10 cellular contexts compared by ENCODE assay signal in genomic region chr13:41942462-41943094, GRCh38. TPM values are rescaled to one million over a fixed set of nuclear protein-coding genes. Genes with fewer than 3 reads are reported as not detected.
DNase-seq lines count a peak whose midpoint lies in the region; ATAC-seq, FAIRE-seq and TF ChIP-seq lines count a peak whose summit lies in the region.
"Had no signal": no experiment of that assay in that cellular context is flagged by ENCODE, and none has a peak within 500 bp of the region (broad histone marks: within the 10 kb centered on the region; RNA-seq: fewer than 3 reads in every experiment).

No MANE protein-coding gene starts in this region.

- no peak overlapping the region for H3K4ac ChIP-seq in H9 (ENCODE audit: low read depth, low read length)

- no peak overlapping the region for H3K14ac ChIP-seq in H9 (ENCODE audit: insufficient read depth, low read length)

- H3K9me3 Mint-ChIP-seq in H9, result 0 out of 5 replicates have a peak, but pooled peaks cover 0 to 3% of the 10 kb centered on the region in 2 experiments
- peaks cover 22 to 25% of the 10 kb centered on the region in 2 donors for H3K9me3 Mint-ChIP-seq in stimulated activated naive CD8-positive, alpha-beta T cell treated with anti-CD3 and anti-CD28 coated beads, Interleukin-15, amount 100 ng/mL, for 72 hours

- no peak overlapping the region for H4K8ac ChIP-seq in H9 (replicated peaks; ENCODE audit: insufficient read length, low read depth, low read length)

- H2AK5ac ChIP-seq in H9 (ENCODE audit: insufficient read length, low read length), result no peak overlapping the region

- no peak overlapping the region for H2BK5ac ChIP-seq in H9 (ENCODE audit: insufficient read length, low read length)

- no peak overlapping the region for H3K4me2 ChIP-seq in A549
- no peak overlapping the region for H3K4me2 ChIP-seq in H9 (ENCODE audit: insufficient read depth, insufficient read length, low read length)

- H3K36me3 ChIP-seq in heart left ventricle, result peaks cover 0 to 22% (median 0%) of the 10 kb centered on the region in 9 donors

- TF ChIP-seq POLR2A in A549 (IDR thresholded peaks at IDR 0.05; ENCODE audit: low read length), result no peak
- TF ChIP-seq POLR2A in heart left ventricle (IDR thresholded peaks at IDR 0.05), result no peak

- H2AFZ ChIP-seq in H9 (ENCODE audit: low read length), result no peak overlapping the region

- no peak overlapping the region for H2BK15ac ChIP-seq in H9 (ENCODE audit: low read depth, low read length)

- peaks cover 1% of the 10 kb centered on the region; the same call in 1 of the 2 replicates for H3K79me2 ChIP-seq in H9 (ENCODE audit: insufficient read depth, low read length)

- H2BK12ac ChIP-seq in H9 (ENCODE audit: insufficient read length, low read depth, low read length), result no peak overlapping the region

- ATAC-seq in A549, result peak; percentile 82 to 92
- ATAC-seq in heart left ventricle, result peak in 3 of 4 donors; percentile 47 to 69 (median 52)
- no peak for ATAC-seq in GM18519 (IDR thresholded peaks at IDR 0.05; ENCODE audit: low FRiP score, unreplicated experiment)
- no peak for ATAC-seq in GM19395 (IDR thresholded peaks at IDR 0.05; ENCODE audit: unreplicated experiment)
- no peak for ATAC-seq in stimulated activated naive CD8-positive, alpha-beta T cell treated with anti-CD3 and anti-CD28 coated beads, Interleukin-15, amount 100 ng/mL, for 72 hours

- no peaks in the 10 kb centered on the region for H3K23me2 ChIP-seq in H9 (ENCODE audit: insufficient read length, low read depth, low read length, poor library complexity, severe bottlenecking)

- H3K36me3 Mint-ChIP-seq in H9 (ENCODE audit: insufficient read depth in 1 of 3, low read depth in 3 of 3), result peaks cover 7 to 20% (median 13%) of the 10 kb centered on the region in 3 experiments

- H3K18ac ChIP-seq in H9 (ENCODE audit: insufficient read length, low read depth, low read length), result no peak overlapping the region

- no peak for TF ChIP-seq EP300 in A549 (IDR thresholded peaks at IDR 0.05)

- H3K9me3 ChIP-seq in A549, result no peaks in the 10 kb centered on the region
- H3K9me3 ChIP-seq in H9 (ENCODE audit: control insufficient read depth, low read depth, low read length), result no peaks in the 10 kb centered on the region
- peaks cover 0 to 28% (median 12%) of the 10 kb centered on the region in 12 donors for H3K9me3 ChIP-seq in heart left ventricle

- peaks cover 21% of the 10 kb centered on the region for H3K4me1 ChIP-seq in A549
- no peaks in the 10 kb centered on the region for H3K4me1 ChIP-seq in H9 (ENCODE audit: insufficient read depth, low read length)
- H3K4me1 ChIP-seq in heart left ventricle, result peaks cover 0 to 44% (median 15%) of the 10 kb centered on the region in 12 donors

- no peak overlapping the region for H3K23ac ChIP-seq in H9 (ENCODE audit: insufficient read length, low read depth, low read length)

- H3K27ac ChIP-seq in A549 (no peak overlapping the region), H9 (ENCODE audit: insufficient read length, low read depth, low read length) (no peak overlapping the region), heart left ventricle (peak overlapping the region in 8 of 12 donors; percentile 7 to 86 (median 58))

- H3K27me3 Mint-ChIP-seq in H9 (ENCODE audit: low read depth), result no peaks in the 10 kb centered on the region
- H3K27me3 Mint-ChIP-seq in stimulated activated naive CD8-positive, alpha-beta T cell treated with anti-CD3 and anti-CD28 coated beads, Interleukin-15, amount 100 ng/mL, for 72 hours, result no peaks in the 10 kb centered on the region

- POLR2A ChIA-PET in A549 (lab: Yijun Ruan, JAX), result no interaction called here

- H3K27me3 ChIP-seq in H9 (ENCODE audit: insufficient read depth, low read length) (no peaks in the 10 kb centered on the region), heart left ventricle (no peaks in the 10 kb centered on the region)

- H3K56ac ChIP-seq in H9 (ENCODE audit: insufficient read length, low read depth, low read length), result no peak overlapping the region

- TF ChIP-seq CTCF in A549 (IDR thresholded peaks at IDR 0.05) (0 out of 3 replicates have a peak, but pooled peaks have one; percentile 8), H9 (conservative IDR thresholded peaks at IDR 0.05) (peak; percentile 54), heart left ventricle (IDR thresholded peaks at IDR 0.05) (peak in 6 of 12 donors; percentile 13 to 41 (median 20))

- no peaks in the 10 kb centered on the region for H3K79me1 ChIP-seq in H9 (ENCODE audit: insufficient read depth, low read depth, low read length, poor library complexity, severe bottlenecking)

- CTCF ChIA-PET in A549 (lab: Yijun Ruan, JAX), result interaction anchor here (0.5 to 2.0 kb wide), 5 partner anchors 18 to 378 kb away, joined by 3 to 10 read pairs (median 3); no protein-coding TSS in a partner anchor

- no peak overlapping the region for H3K4me3 Mint-ChIP-seq in H9
- H3K4me3 Mint-ChIP-seq in stimulated activated naive CD8-positive, alpha-beta T cell treated with anti-CD3 and anti-CD28 coated beads, Interleukin-15, amount 100 ng/mL, for 72 hours, result no peak overlapping the region

- intact Hi-C loops in heart left ventricle (cut with DNase I), result no loop called here

- no peak for FAIRE-seq in A549 (lab: Jason Lieb, UNC)
- FAIRE-seq: TTC549 had no signal

- H3K4me3 ChIP-seq in A549, result no peak overlapping the region
- H3K4me3 ChIP-seq in heart left ventricle, result no peak overlapping the region

- H3K9ac ChIP-seq in H9 (ENCODE audit: extremely low read depth, insufficient read length, low read length), result no peak overlapping the region

- no peak overlapping the region for H2BK120ac ChIP-seq in H9 (ENCODE audit: low read depth, low read length, poor library complexity, severe bottlenecking)

- WGBS in A549 (ENCODE audit: missing lambda C conversion rate), result 100% methylated on average over 2 of the region's 2 CpGs
- WGBS in H9 (ENCODE audit: extremely low coverage, insufficient read length, low lambda C conversion rate), result no CpG with 5 or more reads among the region's 2 CpGs
- 91 to 100% (median 95%) methylated on average over 2 of the region's 2 CpGs for WGBS in heart left ventricle, 4 donors

- no peak overlapping the region for H4K5ac ChIP-seq in H9 (ENCODE audit: insufficient read length, low read depth, low read length)

- H4K91ac ChIP-seq in H9 (ENCODE audit: insufficient read length, low read depth, low read length), result no peak overlapping the region

- peaks cover 8 to 9% of the 10 kb centered on the region in 2 experiments for H3K4me1 Mint-ChIP-seq in H9
- peaks cover 10% of the 10 kb centered on the region for H3K4me1 Mint-ChIP-seq in stimulated activated naive CD8-positive, alpha-beta T cell treated with anti-CD3 and anti-CD28 coated beads, Interleukin-15, amount 100 ng/mL, for 72 hours

- peak; percentile 29 to 31; a peak in 2 of 5 replicates for TF ChIP-seq RAD21 in A549 (conservative IDR thresholded peaks at IDR 0.05 in 1 of 2, IDR thresholded peaks at IDR 0.05 in 1 of 2)

- no peak overlapping the region for H2BK20ac ChIP-seq in H9 (ENCODE audit: low read depth, low read length, poor library complexity, severe bottlenecking)

- no peak overlapping the region; a peak in 1 of 7 replicates for H3K27ac Mint-ChIP-seq in H9
- H3K27ac Mint-ChIP-seq in stimulated activated naive CD8-positive, alpha-beta T cell treated with anti-CD3 and anti-CD28 coated beads, Interleukin-15, amount 100 ng/mL, for 72 hours, result no peak overlapping the region

- DNase-seq in A549 (ENCODE audit: low read depth in 1 of 2, low spot score in 1 of 2), result peak; percentile 6 to 55
- peak; percentile 56 for DNase-seq in H9
- peak; percentile 23 for DNase-seq in SK-N-DZ (ENCODE audit: low spot score)
- DNase-seq in heart left ventricle, result no peak
- DNase-seq in effector CD4-positive, alpha-beta T cell, result no peak
- DNase-seq in stimulated activated naive CD8-positive, alpha-beta T cell treated with anti-CD3 and anti-CD28 coated beads, Interleukin-15, amount 100 ng/mL, for 72 hours, result no peak
- DNase-seq: DMS79 treated with DMSO at 0.1 percent for 48 hours had no signal

- H3T11ph ChIP-seq in H9 (ENCODE audit: low read length), result no peak overlapping the region

- no peaks in the 10 kb centered on the region for H4K20me1 ChIP-seq in H9 (ENCODE audit: control insufficient read depth, insufficient read depth, insufficient read length)

TF ChIP-seq in A549, 52 proteins besides CTCF, POLR2A, EP300 and RAD21 (continues in another document):
- TF ChIP-seq CEBPB (IDR thresholded peaks at IDR 0.05) (no peak), HOXB5 (CRISPR knock-in tag; IDR thresholded peaks at IDR 0.05) (no peak), ZSCAN20 (CRISPR knock-in tag; IDR thresholded peaks at IDR 0.05) (no peak)
- TF ChIP-seq, protein P1, sequence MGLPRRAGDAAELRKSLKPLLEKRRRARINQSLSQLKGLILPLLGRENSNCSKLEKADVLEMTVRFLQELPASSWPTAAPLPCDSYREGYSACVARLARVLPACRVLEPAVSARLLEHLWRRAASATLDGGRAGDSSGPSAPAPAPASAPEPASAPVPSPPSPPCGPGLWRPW (IDR thresholded peaks at IDR 0.05), result no peak

RNA-seq across cellular contexts. Expression of gene VWA8, which starts 18.3 kb away (rescaled TPM):
- polyA plus RNA-seq in A549 (2011; rRNA removed), result 15.2 and 15.3 TPM in 2 replicates
- 4.1 and 4.3 TPM in 2 replicates for polyA plus RNA-seq in A549 (2012; cell fraction: cytosol; rRNA removed)
- polyA plus RNA-seq in A549 (2012; cell fraction: nucleus; rRNA removed), result 4.2 and 4.9 TPM in 2 replicates
- polyA plus RNA-seq in A549 (2017; fragmentation: RNase III; extraction: RNeasy Plus Mini Kit Qiagen cat#74134 plus additional on column Dnase treatment), result 6.4 to 7.3 TPM (median 6.9 TPM) in 3 replicates
- 16.0 and 18.3 TPM in 2 replicates for polyA minus RNA-seq in A549 (2011; rRNA and poly(A)+ RNA removed)
- 16.6 and 17.4 TPM in 2 replicates for total RNA-seq in H9 (2021)
- 5.7 and 24.4 TPM in 2 replicates for polyA plus RNA-seq in SK-N-DZ (2014; cell fraction: cytosol; rRNA removed)
- 6.6 and 35.8 TPM in 2 replicates for polyA plus RNA-seq in SK-N-DZ (2014; cell fraction: nucleus; rRNA removed)
- total RNA-seq in heart left ventricle, result 10 to 100 TPM; 33.4 to 64.1 (median 50.9) TPM
- 10 to 100 TPM; 12.1 to 16.7 TPM for polyA plus RNA-seq in heart left ventricle

Comparison
In these comparisons a context has a peak if more than half of its experiments do, and no peak if none do; other contexts are left out.
1. ATAC-seq: peak in A549 (2 of 2) and heart left ventricle (3 of 4); none in GM18519 (single experiment), GM19395 (single experiment) and stimulated activated naive CD8-positive, alpha-beta T cell treated with anti-CD3 and anti-CD28 coated beads, Interleukin-15, amount 100 ng/mL, for 72 hours (single experiment).
2. DNase-seq: peak in A549 (2 of 2), H9 (single experiment) and SK-N-DZ (single experiment); none in heart left ventricle (0 of 5), effector CD4-positive, alpha-beta T cell (single experiment) and stimulated activated naive CD8-positive, alpha-beta T cell treated with anti-CD3 and anti-CD28 coated beads, Interleukin-15, amount 100 ng/mL, for 72 hours (0 of 2).
3. H3K27ac ChIP-seq: peak in heart left ventricle (8 of 12); none in A549 (0 of 2) and H9 (single experiment).